Comparison of ENCODE assay signal across 1 cellular context in the genomic region with DNA sequence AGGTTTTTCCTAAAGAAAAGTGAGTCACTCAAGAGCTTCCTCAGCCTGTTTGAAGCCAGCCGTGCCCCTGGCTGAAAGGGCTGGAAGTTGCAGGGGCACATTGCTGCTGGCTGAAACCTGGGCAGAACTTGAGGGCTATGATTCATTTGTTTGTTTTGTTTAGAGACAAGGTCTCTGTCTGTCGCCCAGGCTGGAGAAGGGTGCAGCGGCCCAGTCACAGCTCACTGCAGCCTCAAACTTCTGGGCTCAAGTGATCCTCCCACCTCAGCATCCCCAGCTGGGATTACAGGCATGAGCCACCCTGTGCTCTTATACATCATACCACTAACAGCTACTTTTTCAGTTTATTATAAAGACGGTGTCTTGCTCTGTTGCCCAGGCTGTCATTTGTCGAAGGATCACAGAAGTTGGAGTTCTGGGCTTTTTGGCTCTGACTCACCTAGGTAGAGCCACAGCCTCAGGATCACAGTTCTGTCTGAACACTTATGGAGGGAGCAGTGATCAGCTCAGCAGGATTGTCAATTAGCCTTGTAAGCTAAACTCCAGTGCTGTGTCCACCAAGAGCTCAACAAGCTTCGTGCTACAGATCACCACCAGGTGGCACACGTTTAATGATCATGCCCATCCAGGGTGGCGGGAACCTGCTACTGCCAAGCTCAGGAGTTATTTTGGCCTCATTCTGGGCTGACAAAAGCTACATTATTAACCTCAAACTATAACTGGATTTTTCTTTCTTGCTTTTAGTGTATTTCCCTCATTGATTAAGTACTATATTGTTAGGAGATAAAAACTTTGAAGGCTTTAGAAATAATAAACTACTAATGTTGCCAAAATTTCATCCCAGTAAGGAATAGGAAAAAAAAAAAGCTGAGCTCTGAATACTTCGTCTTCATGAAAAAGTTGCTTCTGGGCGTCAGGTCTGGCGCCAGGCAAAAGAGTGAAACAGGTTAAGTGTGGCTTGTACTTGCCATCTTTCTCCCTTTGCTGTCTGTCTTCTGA.
A peak's percentile ranks its signal among the peaks of the same experiment; 100 is the strongest.
TF ChIP-seq lines count a peak whose summit lies in the region.

No MANE protein-coding gene starts in this region.

TF ChIP-seq in HepG2, 621 proteins besides CTCF, POLR2A, EP300 and RAD21 (continued from another document and continues in another):
- TF ChIP-seq ARNTL (CRISPR knock-in tag; IDR thresholded peaks at IDR 0.05) (0 out of 2 replicates have a peak, but pooled peaks have one; percentile 19), SMAD3 (CRISPR knock-in tag; IDR thresholded peaks at IDR 0.05) (no peak), ZNF713 (CRISPR knock-in tag; IDR thresholded peaks at IDR 0.05) (no peak), U2AF1 (optimal IDR thresholded peaks at IDR 0.05; ENCODE audit: low read depth, low read length) (no peak), ZNF781 (CRISPR knock-in tag; IDR thresholded peaks at IDR 0.05; ENCODE audit: borderline replicate concordance, not compliant biosample characterization) (peak; percentile 80)
- TF ChIP-seq, protein P1, sequence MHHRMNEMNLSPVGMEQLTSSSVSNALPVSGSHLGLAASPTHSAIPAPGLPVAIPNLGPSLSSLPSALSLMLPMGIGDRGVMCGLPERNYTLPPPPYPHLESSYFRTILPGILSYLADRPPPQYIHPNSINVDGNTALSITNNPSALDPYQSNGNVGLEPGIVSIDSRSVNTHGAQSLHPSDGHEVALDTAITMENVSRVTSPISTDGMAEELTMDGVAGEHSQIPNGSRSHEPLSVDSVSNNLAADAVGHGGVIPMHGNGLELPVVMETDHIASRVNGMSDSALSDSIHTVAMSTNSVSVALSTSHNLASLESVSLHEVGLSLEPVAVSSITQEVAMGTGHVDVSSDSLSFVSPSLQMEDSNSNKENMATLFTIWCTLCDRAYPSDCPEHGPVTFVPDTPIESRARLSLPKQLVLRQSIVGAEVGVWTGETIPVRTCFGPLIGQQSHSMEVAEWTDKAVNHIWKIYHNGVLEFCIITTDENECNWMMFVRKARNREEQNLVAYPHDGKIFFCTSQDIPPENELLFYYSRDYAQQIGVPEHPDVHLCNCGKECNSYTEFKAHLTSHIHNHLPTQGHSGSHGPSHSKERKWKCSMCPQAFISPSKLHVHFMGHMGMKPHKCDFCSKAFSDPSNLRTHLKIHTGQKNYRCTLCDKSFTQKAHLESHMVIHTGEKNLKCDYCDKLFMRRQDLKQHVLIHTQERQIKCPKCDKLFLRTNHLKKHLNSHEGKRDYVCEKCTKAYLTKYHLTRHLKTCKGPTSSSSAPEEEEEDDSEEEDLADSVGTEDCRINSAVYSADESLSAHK (CRISPR knock-in tag; IDR thresholded peaks at IDR 0.05; ENCODE audit: borderline replicate concordance), result no peak
- TF ChIP-seq, protein P2, sequence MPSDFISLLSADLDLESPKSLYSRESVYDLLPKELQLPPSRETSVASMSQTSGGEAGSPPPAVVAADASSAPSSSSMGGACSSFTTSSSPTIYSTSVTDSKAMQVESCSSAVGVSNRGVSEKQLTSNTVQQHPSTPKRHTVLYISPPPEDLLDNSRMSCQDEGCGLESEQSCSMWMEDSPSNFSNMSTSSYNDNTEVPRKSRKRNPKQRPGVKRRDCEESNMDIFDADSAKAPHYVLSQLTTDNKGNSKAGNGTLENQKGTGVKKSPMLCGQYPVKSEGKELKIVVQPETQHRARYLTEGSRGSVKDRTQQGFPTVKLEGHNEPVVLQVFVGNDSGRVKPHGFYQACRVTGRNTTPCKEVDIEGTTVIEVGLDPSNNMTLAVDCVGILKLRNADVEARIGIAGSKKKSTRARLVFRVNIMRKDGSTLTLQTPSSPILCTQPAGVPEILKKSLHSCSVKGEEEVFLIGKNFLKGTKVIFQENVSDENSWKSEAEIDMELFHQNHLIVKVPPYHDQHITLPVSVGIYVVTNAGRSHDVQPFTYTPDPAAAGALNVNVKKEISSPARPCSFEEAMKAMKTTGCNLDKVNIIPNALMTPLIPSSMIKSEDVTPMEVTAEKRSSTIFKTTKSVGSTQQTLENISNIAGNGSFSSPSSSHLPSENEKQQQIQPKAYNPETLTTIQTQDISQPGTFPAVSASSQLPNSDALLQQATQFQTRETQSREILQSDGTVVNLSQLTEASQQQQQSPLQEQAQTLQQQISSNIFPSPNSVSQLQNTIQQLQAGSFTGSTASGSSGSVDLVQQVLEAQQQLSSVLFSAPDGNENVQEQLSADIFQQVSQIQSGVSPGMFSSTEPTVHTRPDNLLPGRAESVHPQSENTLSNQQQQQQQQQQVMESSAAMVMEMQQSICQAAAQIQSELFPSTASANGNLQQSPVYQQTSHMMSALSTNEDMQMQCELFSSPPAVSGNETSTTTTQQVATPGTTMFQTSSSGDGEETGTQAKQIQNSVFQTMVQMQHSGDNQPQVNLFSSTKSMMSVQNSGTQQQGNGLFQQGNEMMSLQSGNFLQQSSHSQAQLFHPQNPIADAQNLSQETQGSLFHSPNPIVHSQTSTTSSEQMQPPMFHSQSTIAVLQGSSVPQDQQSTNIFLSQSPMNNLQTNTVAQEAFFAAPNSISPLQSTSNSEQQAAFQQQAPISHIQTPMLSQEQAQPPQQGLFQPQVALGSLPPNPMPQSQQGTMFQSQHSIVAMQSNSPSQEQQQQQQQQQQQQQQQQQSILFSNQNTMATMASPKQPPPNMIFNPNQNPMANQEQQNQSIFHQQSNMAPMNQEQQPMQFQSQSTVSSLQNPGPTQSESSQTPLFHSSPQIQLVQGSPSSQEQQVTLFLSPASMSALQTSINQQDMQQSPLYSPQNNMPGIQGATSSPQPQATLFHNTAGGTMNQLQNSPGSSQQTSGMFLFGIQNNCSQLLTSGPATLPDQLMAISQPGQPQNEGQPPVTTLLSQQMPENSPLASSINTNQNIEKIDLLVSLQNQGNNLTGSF (CRISPR knock-in tag; IDR thresholded peaks at IDR 0.05), result no peak
- TF ChIP-seq, protein P3, sequence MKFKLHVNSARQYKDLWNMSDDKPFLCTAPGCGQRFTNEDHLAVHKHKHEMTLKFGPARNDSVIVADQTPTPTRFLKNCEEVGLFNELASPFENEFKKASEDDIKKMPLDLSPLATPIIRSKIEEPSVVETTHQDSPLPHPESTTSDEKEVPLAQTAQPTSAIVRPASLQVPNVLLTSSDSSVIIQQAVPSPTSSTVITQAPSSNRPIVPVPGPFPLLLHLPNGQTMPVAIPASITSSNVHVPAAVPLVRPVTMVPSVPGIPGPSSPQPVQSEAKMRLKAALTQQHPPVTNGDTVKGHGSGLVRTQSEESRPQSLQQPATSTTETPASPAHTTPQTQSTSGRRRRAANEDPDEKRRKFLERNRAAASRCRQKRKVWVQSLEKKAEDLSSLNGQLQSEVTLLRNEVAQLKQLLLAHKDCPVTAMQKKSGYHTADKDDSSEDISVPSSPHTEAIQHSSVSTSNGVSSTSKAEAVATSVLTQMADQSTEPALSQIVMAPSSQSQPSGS (CRISPR knock-in tag; IDR thresholded peaks at IDR 0.05), result no peak; the same call in 1 of the 2 replicates
- TF ChIP-seq, protein P4, sequence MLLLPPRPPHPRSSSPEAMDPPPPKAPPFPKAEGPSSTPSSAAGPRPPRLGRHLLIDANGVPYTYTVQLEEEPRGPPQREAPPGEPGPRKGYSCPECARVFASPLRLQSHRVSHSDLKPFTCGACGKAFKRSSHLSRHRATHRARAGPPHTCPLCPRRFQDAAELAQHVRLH (CRISPR knock-in tag; IDR thresholded peaks at IDR 0.05; ENCODE audit: borderline replicate concordance, low read depth), result peak; percentile 40; the same call in 1 of the 2 replicates
- TF ChIP-seq, protein P5, sequence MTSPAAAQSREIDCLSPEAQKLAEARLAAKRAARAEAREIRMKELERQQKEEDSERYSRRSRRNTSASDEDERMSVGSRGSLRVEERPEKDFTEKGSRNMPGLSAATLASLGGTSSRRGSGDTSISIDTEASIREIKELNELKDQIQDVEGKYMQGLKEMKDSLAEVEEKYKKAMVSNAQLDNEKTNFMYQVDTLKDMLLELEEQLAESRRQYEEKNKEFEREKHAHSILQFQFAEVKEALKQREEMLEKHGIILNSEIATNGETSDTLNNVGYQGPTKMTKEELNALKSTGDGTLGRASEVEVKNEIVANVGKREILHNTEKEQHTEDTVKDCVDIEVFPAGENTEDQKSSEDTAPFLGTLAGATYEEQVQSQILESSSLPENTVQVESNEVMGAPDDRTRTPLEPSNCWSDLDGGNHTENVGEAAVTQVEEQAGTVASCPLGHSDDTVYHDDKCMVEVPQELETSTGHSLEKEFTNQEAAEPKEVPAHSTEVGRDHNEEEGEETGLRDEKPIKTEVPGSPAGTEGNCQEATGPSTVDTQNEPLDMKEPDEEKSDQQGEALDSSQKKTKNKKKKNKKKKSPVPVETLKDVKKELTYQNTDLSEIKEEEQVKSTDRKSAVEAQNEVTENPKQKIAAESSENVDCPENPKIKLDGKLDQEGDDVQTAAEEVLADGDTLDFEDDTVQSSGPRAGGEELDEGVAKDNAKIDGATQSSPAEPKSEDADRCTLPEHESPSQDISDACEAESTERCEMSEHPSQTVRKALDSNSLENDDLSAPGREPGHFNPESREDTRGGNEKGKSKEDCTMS (CRISPR knock-in tag; conservative IDR thresholded peaks at IDR 0.05), result 0 out of 2 replicates have a peak, but pooled peaks have one; percentile 24
- TF ChIP-seq, protein P6, sequence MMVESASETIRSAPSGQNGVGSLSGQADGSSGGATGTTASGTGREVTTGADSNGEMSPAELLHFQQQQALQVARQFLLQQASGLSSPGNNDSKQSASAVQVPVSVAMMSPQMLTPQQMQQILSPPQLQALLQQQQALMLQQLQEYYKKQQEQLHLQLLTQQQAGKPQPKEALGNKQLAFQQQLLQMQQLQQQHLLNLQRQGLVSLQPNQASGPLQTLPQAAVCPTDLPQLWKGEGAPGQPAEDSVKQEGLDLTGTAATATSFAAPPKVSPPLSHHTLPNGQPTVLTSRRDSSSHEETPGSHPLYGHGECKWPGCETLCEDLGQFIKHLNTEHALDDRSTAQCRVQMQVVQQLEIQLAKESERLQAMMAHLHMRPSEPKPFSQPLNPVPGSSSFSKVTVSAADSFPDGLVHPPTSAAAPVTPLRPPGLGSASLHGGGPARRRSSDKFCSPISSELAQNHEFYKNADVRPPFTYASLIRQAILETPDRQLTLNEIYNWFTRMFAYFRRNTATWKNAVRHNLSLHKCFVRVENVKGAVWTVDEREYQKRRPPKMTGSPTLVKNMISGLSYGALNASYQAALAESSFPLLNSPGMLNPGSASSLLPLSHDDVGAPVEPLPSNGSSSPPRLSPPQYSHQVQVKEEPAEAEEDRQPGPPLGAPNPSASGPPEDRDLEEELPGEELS (CRISPR knock-in tag; IDR thresholded peaks at IDR 0.05), result peak; percentile 31; the same call in 1 of the 2 replicates
- TF ChIP-seq, protein P7, sequence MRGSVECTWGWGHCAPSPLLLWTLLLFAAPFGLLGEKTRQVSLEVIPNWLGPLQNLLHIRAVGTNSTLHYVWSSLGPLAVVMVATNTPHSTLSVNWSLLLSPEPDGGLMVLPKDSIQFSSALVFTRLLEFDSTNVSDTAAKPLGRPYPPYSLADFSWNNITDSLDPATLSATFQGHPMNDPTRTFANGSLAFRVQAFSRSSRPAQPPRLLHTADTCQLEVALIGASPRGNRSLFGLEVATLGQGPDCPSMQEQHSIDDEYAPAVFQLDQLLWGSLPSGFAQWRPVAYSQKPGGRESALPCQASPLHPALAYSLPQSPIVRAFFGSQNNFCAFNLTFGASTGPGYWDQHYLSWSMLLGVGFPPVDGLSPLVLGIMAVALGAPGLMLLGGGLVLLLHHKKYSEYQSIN (CRISPR knock-in tag; IDR thresholded peaks at IDR 0.05; ENCODE audit: borderline replicate concordance), result no peak
- TF ChIP-seq, protein P8, sequence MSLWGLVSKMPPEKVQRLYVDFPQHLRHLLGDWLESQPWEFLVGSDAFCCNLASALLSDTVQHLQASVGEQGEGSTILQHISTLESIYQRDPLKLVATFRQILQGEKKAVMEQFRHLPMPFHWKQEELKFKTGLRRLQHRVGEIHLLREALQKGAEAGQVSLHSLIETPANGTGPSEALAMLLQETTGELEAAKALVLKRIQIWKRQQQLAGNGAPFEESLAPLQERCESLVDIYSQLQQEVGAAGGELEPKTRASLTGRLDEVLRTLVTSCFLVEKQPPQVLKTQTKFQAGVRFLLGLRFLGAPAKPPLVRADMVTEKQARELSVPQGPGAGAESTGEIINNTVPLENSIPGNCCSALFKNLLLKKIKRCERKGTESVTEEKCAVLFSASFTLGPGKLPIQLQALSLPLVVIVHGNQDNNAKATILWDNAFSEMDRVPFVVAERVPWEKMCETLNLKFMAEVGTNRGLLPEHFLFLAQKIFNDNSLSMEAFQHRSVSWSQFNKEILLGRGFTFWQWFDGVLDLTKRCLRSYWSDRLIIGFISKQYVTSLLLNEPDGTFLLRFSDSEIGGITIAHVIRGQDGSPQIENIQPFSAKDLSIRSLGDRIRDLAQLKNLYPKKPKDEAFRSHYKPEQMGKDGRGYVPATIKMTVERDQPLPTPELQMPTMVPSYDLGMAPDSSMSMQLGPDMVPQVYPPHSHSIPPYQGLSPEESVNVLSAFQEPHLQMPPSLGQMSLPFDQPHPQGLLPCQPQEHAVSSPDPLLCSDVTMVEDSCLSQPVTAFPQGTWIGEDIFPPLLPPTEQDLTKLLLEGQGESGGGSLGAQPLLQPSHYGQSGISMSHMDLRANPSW (CRISPR knock-in tag; IDR thresholded peaks at IDR 0.05; ENCODE audit: borderline replicate concordance), result 0 out of 2 replicates have a peak, but pooled peaks have one; percentile 64
- TF ChIP-seq, protein P9, sequence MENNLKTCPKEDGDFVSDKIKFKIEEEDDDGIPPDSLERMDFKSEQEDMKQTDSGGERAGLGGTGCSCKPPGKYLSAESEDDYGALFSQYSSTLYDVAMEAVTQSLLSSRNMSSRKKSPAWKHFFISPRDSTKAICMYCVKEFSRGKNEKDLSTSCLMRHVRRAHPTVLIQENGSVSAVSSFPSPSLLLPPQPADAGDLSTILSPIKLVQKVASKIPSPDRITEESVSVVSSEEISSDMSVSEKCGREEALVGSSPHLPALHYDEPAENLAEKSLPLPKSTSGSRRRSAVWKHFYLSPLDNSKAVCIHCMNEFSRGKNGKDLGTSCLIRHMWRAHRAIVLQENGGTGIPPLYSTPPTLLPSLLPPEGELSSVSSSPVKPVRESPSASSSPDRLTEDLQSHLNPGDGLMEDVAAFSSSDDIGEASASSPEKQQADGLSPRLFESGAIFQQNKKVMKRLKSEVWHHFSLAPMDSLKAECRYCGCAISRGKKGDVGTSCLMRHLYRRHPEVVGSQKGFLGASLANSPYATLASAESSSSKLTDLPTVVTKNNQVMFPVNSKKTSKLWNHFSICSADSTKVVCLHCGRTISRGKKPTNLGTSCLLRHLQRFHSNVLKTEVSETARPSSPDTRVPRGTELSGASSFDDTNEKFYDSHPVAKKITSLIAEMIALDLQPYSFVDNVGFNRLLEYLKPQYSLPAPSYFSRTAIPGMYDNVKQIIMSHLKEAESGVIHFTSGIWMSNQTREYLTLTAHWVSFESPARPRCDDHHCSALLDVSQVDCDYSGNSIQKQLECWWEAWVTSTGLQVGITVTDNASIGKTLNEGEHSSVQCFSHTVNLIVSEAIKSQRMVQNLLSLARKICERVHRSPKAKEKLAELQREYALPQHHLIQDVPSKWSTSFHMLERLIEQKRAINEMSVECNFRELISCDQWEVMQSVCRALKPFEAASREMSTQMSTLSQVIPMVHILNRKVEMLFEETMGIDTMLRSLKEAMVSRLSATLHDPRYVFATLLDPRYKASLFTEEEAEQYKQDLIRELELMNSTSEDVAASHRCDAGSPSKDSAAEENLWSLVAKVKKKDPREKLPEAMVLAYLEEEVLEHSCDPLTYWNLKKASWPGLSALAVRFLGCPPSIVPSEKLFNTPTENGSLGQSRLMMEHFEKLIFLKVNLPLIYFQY (CRISPR knock-in tag; IDR thresholded peaks at IDR 0.05; ENCODE audit: borderline replicate concordance), result peak; percentile 43; the same call in 1 of the 2 replicates
